In the genomic region with DNA sequence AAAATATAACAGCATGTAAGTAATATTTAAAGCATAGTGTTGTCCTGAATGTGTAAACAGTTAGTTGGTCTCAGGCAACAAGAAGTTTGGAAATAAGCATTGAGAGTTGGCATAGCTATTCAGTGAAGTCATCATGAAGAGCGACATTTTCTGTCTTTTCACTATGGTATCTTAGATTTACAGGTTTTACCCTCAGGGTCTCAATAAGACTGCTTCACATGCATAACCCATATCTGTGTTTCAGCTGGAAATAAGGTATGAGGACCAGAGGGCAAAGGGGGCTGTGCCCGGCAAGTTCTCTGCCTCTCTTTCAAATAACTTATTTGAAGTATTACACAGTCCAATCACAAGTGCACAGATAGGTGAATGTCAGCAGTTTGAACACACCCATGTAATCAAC, we compare ENCODE assay signal across 27 cellular contexts.
"Had no signal": no experiment of that assay in that cellular context is flagged by ENCODE, and none has a peak within 500 bp of the region (broad histone marks: within the 10 kb centered on the region; RNA-seq: fewer than 3 reads in every experiment).

No MANE protein-coding gene starts in this region.

- H3K4me3 Mint-ChIP-seq: stimulated activated effector memory CD8-positive, alpha-beta T cell treated with anti-CD3 and anti-CD28 coated beads, Interleukin-12 subunit alpha, Interleukin-12 subunit beta, amount 100 ng/mL, for 72 hours; stimulated activated memory B cell treated with anti-CD40 and anti-IgM and Interleukin-4, amounts not matched to agents 10 μg/mL and 1 μg/mL and 100 μg/mL, for 72 hours; stimulated activated naive B cell treated with anti-CD40 and anti-IgM and Interleukin-4, amounts not matched to agents 10 μg/mL and 1 μg/mL and 100 μg/mL, for 72 hours; stimulated activated naive CD8-positive, alpha-beta T cell treated with anti-CD3 and anti-CD28 coated beads, Interleukin-15, amount 100 ng/mL, for 72 hours; stimulated activated naive CD8-positive, alpha-beta T cell treated with anti-CD3 and anti-CD28 coated beads, Interleukin-15, Interleukin-2, amounts not matched to agents 100 ng/mL and 50 ng/mL, for 24 hours; type B pancreatic cell had no signal

- H3K9me3 ChIP-seq: suprapubic skin, testis, thoracic aorta, thyroid gland, tibial artery, tibial nerve, transverse colon, upper lobe of left lung, upper lobe of right lung, uterus, vagina had no signal

- H3K27me3 ChIP-seq: stomach, suprapubic skin, testis, thyroid gland, tibial artery, tibial nerve, transverse colon, upper lobe of left lung, upper lobe of right lung, uterus, vagina had no signal

- DNase-seq: stimulated activated CD4-positive, alpha-beta T cell treated with anti-CD3 and anti-CD28 coated beads, Interleukin-2, amount 100 ng/mL, for 48 hours; stimulated activated CD4-positive, alpha-beta T cell treated with anti-CD3 and anti-CD28 coated beads, Interleukin-4, amount 100 ng/mL, for 1 hour; stimulated activated CD4-positive, alpha-beta T cell treated with anti-CD3 and anti-CD28 coated beads, Interleukin-4, amount 100 ng/mL, for 24 hours; stimulated activated CD4-positive, alpha-beta T cell treated with anti-CD3 and anti-CD28 coated beads, Interleukin-4, amount 100 ng/mL, for 4 hours; stimulated activated CD8-positive, alpha-beta memory T cell treated with anti-CD3 and anti-CD28 coated beads, Interleukin-4, amount 100 ng/mL, for 48 hours; stimulated activated naive B cell treated with anti-CD40 and anti-IgM and Interleukin-4, amounts not matched to agents 10 μg/mL and 1 μg/mL and 100 μg/mL, for 72 hours; stimulated activated naive CD4-positive, alpha-beta T cell; stimulated activated naive CD4-positive, alpha-beta T cell treated with Interleukin-2 at 50 U/mL for 16 hours; stimulated activated naive CD8-positive, alpha-beta T cell treated with anti-CD3 and anti-CD28 coated beads, Interleukin-15, amount 100 ng/mL, for 72 hours; stimulated activated naive CD8-positive, alpha-beta T cell treated with anti-CD3 and anti-CD28 coated beads, Interleukin-15, Interleukin-2, amounts not matched to agents 100 U/mL and 50 U/mL, for 24 hours; stomach; substantia nigra; testis; thyroid gland; tibial artery; transverse colon; upper lobe of left lung; upper lobe of right lung; uterus had no signal

- H3K4me3 ChIP-seq: stomach, suprapubic skin, testis, thoracic aorta, thyroid gland, tibial artery, tibial nerve, transverse colon, upper lobe of left lung, upper lobe of right lung, uterus, vagina had no signal

- H3K9me3 Mint-ChIP-seq: stimulated activated memory B cell treated with anti-CD40 and anti-IgM and Interleukin-4, amounts not matched to agents 10 μg/mL and 1 μg/mL and 100 μg/mL, for 72 hours had no signal

- H3K27me3 Mint-ChIP-seq: stimulated activated memory B cell treated with anti-CD40 and anti-IgM and Interleukin-4, amounts not matched to agents 10 μg/mL and 1 μg/mL and 100 μg/mL, for 72 hours; stimulated activated naive B cell treated with anti-CD40 and anti-IgM and Interleukin-4, amounts not matched to agents 10 μg/mL and 1 μg/mL and 100 μg/mL, for 72 hours; stimulated activated naive CD8-positive, alpha-beta T cell treated with anti-CD3 and anti-CD28 coated beads, Interleukin-15, amount 100 ng/mL, for 72 hours; stimulated activated naive CD8-positive, alpha-beta T cell treated with anti-CD3 and anti-CD28 coated beads, Interleukin-15, Interleukin-2, amounts not matched to agents 100 ng/mL and 50 ng/mL, for 24 hours; type B pancreatic cell had no signal

- H3K4me1 Mint-ChIP-seq: stimulated activated effector memory CD8-positive, alpha-beta T cell treated with anti-CD3 and anti-CD28 coated beads, Interleukin-12 subunit alpha, Interleukin-12 subunit beta, amount 100 ng/mL, for 72 hours; stimulated activated memory B cell treated with anti-CD40 and anti-IgM and Interleukin-4, amounts not matched to agents 10 μg/mL and 1 μg/mL and 100 μg/mL, for 72 hours; stimulated activated naive B cell treated with anti-CD40 and anti-IgM and Interleukin-4, amounts not matched to agents 10 μg/mL and 1 μg/mL and 100 μg/mL, for 72 hours; stimulated activated naive CD8-positive, alpha-beta T cell treated with anti-CD3 and anti-CD28 coated beads, Interleukin-15, amount 100 ng/mL, for 72 hours had no signal

- H3K36me3 Mint-ChIP-seq: stimulated activated effector memory CD8-positive, alpha-beta T cell treated with anti-CD3 and anti-CD28 coated beads, Interleukin-12 subunit alpha, Interleukin-12 subunit beta, amount 100 ng/mL, for 72 hours; stimulated activated memory B cell treated with anti-CD40 and anti-IgM and Interleukin-4, amounts not matched to agents 10 μg/mL and 1 μg/mL and 100 μg/mL, for 72 hours; stimulated activated naive B cell treated with anti-CD40 and anti-IgM and Interleukin-4, amounts not matched to agents 10 μg/mL and 1 μg/mL and 100 μg/mL, for 72 hours; type B pancreatic cell had no signal

- H3K27ac ChIP-seq: stomach, suprapubic skin, testis, thoracic aorta, thyroid gland, tibial artery, tibial nerve, transverse colon, upper lobe of left lung, upper lobe of right lung, uterus, vagina had no signal

- H3K4me1 ChIP-seq: stomach, suprapubic skin, testis, thyroid gland, tibial artery, tibial nerve, transverse colon, upper lobe of left lung, upper lobe of right lung, uterus, vagina had no signal

- ATAC-seq: stimulated activated effector memory CD8-positive, alpha-beta T cell treated with anti-CD3 and anti-CD28 coated beads, Interleukin-12 subunit alpha, Interleukin-12 subunit beta, amount 100 ng/mL, for 72 hours; stimulated activated memory B cell treated with anti-CD40 and anti-IgM and Interleukin-4, amounts not matched to agents 10 μg/mL and 1 μg/mL and 100 μg/mL, for 72 hours; stimulated activated naive B cell treated with anti-CD40 and anti-IgM and Interleukin-4, amounts not matched to agents 10 μg/mL and 1 μg/mL and 100 μg/mL, for 72 hours; stimulated activated naive CD8-positive, alpha-beta T cell treated with anti-CD3 and anti-CD28 coated beads, Interleukin-15, amount 100 ng/mL, for 72 hours; stimulated activated naive CD8-positive, alpha-beta T cell treated with anti-CD3 and anti-CD28 coated beads, Interleukin-15, Interleukin-2, amounts not matched to agents 100 U/mL and 50 U/mL, for 24 hours; upper lobe of right lung had no signal

- H3K36me3 ChIP-seq: stomach, suprapubic skin, thoracic aorta, thyroid gland, tibial artery, tibial nerve, transverse colon, upper lobe of left lung, upper lobe of right lung, uterus, vagina had no signal

- H3K27ac Mint-ChIP-seq: stimulated activated effector memory CD8-positive, alpha-beta T cell treated with anti-CD3 and anti-CD28 coated beads, Interleukin-12 subunit alpha, Interleukin-12 subunit beta, amount 100 ng/mL, for 72 hours; stimulated activated memory B cell treated with anti-CD40 and anti-IgM and Interleukin-4, amounts not matched to agents 10 μg/mL and 1 μg/mL and 100 μg/mL, for 72 hours; stimulated activated naive B cell treated with anti-CD40 and anti-IgM and Interleukin-4, amounts not matched to agents 10 μg/mL and 1 μg/mL and 100 μg/mL, for 72 hours; stimulated activated naive CD8-positive, alpha-beta T cell treated with anti-CD3 and anti-CD28 coated beads, Interleukin-15, amount 100 ng/mL, for 72 hours; stimulated activated naive CD8-positive, alpha-beta T cell treated with anti-CD3 and anti-CD28 coated beads, Interleukin-15, Interleukin-2, amounts not matched to agents 100 ng/mL and 50 ng/mL, for 24 hours; type B pancreatic cell had no signal
